ENCODE assay signal across 18 cellular contexts in the genomic region with DNA sequence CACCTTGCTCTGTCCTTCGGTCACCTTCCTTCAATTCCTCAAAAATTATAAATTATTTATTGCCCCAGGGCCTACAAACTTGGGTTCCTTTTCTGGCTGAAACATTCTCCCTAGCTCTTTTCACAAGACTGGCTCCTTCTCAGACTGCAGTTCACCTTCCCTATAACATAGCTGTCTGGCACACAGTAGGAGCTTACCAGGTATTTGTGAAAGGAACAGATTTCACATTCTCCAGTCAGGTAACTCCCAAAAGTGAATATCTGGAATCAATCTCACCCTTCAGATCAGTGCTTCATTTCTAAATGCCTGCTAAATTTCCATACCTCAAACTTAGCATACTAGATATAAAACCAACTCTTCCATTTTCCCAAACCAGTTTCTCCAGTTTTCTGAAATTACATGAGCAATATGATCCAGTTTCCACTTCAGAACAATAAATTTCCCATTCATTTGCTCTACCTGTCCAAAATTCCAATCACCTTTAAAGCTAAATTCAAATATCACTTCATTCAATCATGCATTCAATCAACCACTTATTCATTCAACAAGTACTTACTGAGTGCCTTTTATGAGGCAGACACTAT. TPM values are rescaled to one million over a fixed set of nuclear protein-coding genes. Genes with fewer than 3 reads are reported as not detected.
DNase-seq lines count a peak whose midpoint lies in the region; ATAC-seq and TF ChIP-seq lines count a peak whose summit lies in the region.
"Had no signal": no experiment of that assay in that cellular context is flagged by ENCODE, and none has a peak within 500 bp of the region (broad histone marks: within the 10 kb centered on the region; RNA-seq: fewer than 3 reads in every experiment).

No MANE protein-coding gene starts in this region.

- no peak for DNase-seq in CD8-positive, alpha-beta memory T cell
- peak in 1 of 2 experiments; percentile 63 for DNase-seq in PC-9
- DNase-seq in RWPE1 (ENCODE audit: low spot score) = no peak
- no peak for DNase-seq in DMS 273 (lab: John Stamatoyannopoulos, UW; ENCODE audit: unreplicated experiment)
- no peak for DNase-seq in effector CD4-positive, alpha-beta T cell
- DNase-seq: activated CD8-positive, alpha-beta memory T cell treated with anti-CD3 and anti-CD28 coated beads, Interleukin-2, amount 50 U/mL, for 48 hours; Caco-2; hypothalamus; kidney glomerular epithelial cell; mesendoderm; MM.1S; NCI-H446; psoas muscle; SHP77 treated with DMSO at 0.1 percent for 48 hours had no signal

- no peaks in the 10 kb centered on the region for H3K36me3 ChIP-seq in CD8-positive, alpha-beta memory T cell (ENCODE audit: insufficient read depth, low read length)
- H3K36me3 ChIP-seq in PC-9 (ENCODE audit: low read depth) = no peaks in the 10 kb centered on the region

- H2AFZ ChIP-seq in PC-9 = no peak overlapping the region

- peaks cover 0 to 3% of the 10 kb centered on the region in 2 donors for H3K27me3 Mint-ChIP-seq in CD8-positive, alpha-beta memory T cell

- no peaks in the 10 kb centered on the region for H3K9me2 ChIP-seq in PC-9 (ENCODE audit: insufficient read depth)

- H3K9me3 Mint-ChIP-seq in CD8-positive, alpha-beta memory T cell = peaks cover 0 to 1% (median 0%) of the 10 kb centered on the region in 5 donors

- no peaks in the 10 kb centered on the region for H3K9me3 ChIP-seq in CD8-positive, alpha-beta memory T cell (ENCODE audit: low read length)
- no peaks in the 10 kb centered on the region for H3K9me3 ChIP-seq in PC-9 (ENCODE audit: insufficient read depth, low read depth)
- H3K9me3 ChIP-seq: Caco-2, psoas muscle had no signal

- H3K4me3 ChIP-seq in CD8-positive, alpha-beta memory T cell (ENCODE audit: low read length) = no peak overlapping the region
- H3K4me3 ChIP-seq in PC-9 = no peak overlapping the region
- H3K4me3 ChIP-seq: psoas muscle, smooth muscle cell had no signal

- H3K4me2 ChIP-seq in PC-9 = peak overlapping the region; percentile 64
- H3K4me2 ChIP-seq: smooth muscle cell had no signal

- H3F3A ChIP-seq in PC-9 (ENCODE audit: insufficient read depth, low read depth) = peaks cover 14% of the 10 kb centered on the region

- peaks cover 7% of the 10 kb centered on the region for H3K79me2 ChIP-seq in PC-9 (ENCODE audit: low read depth)

- intact Hi-C loops in PC-9 (cut with micrococcal nuclease; ENCODE audit: unreplicated experiment) = no loop called here

- POLR2A ChIA-PET in CD8-positive, alpha-beta memory T cell (lab: Charles Lee) = interaction anchor here (0.6 kb wide), 1 partner anchor 200 kb away, joined by 5 read pairs; no protein-coding TSS in a partner anchor
- POLR2A ChIA-PET in PC-9 (lab: Charles Lee; ENCODE audit: unreplicated experiment) (no interaction called here), RWPE1 (lab: Yijun Ruan, JAX; ENCODE audit: low non-redundant PET) (no interaction called here)

- no peak for TF ChIP-seq CTCF in C4-2B (conservative IDR thresholded peaks at IDR 0.05)
- no peak for TF ChIP-seq CTCF in PC-9 (conservative IDR thresholded peaks at IDR 0.05)
- TF ChIP-seq CTCF in RWPE1 (conservative IDR thresholded peaks at IDR 0.05; ENCODE audit: low read depth) = no peak

- H3K4me3 Mint-ChIP-seq in CD8-positive, alpha-beta memory T cell = no peak overlapping the region

- peaks cover 40% of the 10 kb centered on the region for H3K4me1 ChIP-seq in CD8-positive, alpha-beta memory T cell (ENCODE audit: insufficient read depth, low read length)
- peaks cover 27% of the 10 kb centered on the region for H3K4me1 ChIP-seq in PC-9 (replicated peaks; ENCODE audit: insufficient read depth)

- peaks cover 0 to 39% (median 21%) of the 10 kb centered on the region in 3 donors for H3K36me3 Mint-ChIP-seq in CD8-positive, alpha-beta memory T cell

- H3K27ac Mint-ChIP-seq in CD8-positive, alpha-beta memory T cell = peak overlapping the region in 7 of 8 donors; percentile 48 to 88 (median 67)

- no TSS peak for BruUV-seq in PC-9 (replicated peaks; lab: Mats Ljungman, UMichigan)

- ATAC-seq in esophagus mucosa = peak; percentile 13
- no peak for ATAC-seq in HG02852 (IDR thresholded peaks at IDR 0.05; ENCODE audit: unreplicated experiment)
- ATAC-seq: psoas muscle had no signal

- CTCF ChIA-PET in CD8-positive, alpha-beta memory T cell (lab: Charles Lee) = no interaction called here
- CTCF ChIA-PET in PC-9 (lab: Charles Lee) = no interaction called here
- CTCF ChIA-PET in RWPE1 (lab: Yijun Ruan, JAX) = interaction anchor here (0.7 kb wide), 2 partner anchors 78 to 755 kb away, joined by 3 read pairs; no protein-coding TSS in a partner anchor

- no peaks in the 10 kb centered on the region for H3K27me3 ChIP-seq in CD8-positive, alpha-beta memory T cell (ENCODE audit: insufficient read depth, low read length, poor library complexity, severe bottlenecking)
- no peaks in the 10 kb centered on the region for H3K27me3 ChIP-seq in PC-9 (ENCODE audit: insufficient read depth, low read depth)

- H4K20me1 ChIP-seq in PC-9 (ENCODE audit: insufficient read depth) = no peaks in the 10 kb centered on the region

- H3K27ac ChIP-seq in C4-2B (peak overlapping the region; percentile 51), PC-9 (peak overlapping the region; percentile 59), RWPE1 (no peak overlapping the region)
- no peak overlapping the region for H3K27ac ChIP-seq in CD8-positive, alpha-beta memory T cell (ENCODE audit: low read depth, low read length)
- H3K27ac ChIP-seq: psoas muscle had no signal

- H3K4me1 Mint-ChIP-seq in CD8-positive, alpha-beta memory T cell = peaks cover 58 to 80% (median 77%) of the 10 kb centered on the region in 3 donors

RNA-seq across cellular contexts. Expression of a gene that starts 6.1 kb away (rescaled TPM):
- total RNA-seq in CD8-positive, alpha-beta memory T cell = 10 to 100 TPM; 30.2 to 33.1 TPM
- 43.6 TPM for polyA plus RNA-seq in CD8-positive, alpha-beta memory T cell
- total RNA-seq in PC-9 (2021) = 36.7 and 38.1 TPM in 2 replicates
- total RNA-seq in esophagus mucosa = 46.3 TPM

Comparison
In these comparisons a context has a peak if more than half of its experiments do, and no peak if none do; other contexts are left out.
1. H3K27ac ChIP-seq: peak in C4-2B (single experiment) and PC-9 (single experiment); none in CD8-positive, alpha-beta memory T cell (single experiment) and RWPE1 (single experiment).